ENCODE assay signal across 23 cellular contexts in the genomic region with DNA sequence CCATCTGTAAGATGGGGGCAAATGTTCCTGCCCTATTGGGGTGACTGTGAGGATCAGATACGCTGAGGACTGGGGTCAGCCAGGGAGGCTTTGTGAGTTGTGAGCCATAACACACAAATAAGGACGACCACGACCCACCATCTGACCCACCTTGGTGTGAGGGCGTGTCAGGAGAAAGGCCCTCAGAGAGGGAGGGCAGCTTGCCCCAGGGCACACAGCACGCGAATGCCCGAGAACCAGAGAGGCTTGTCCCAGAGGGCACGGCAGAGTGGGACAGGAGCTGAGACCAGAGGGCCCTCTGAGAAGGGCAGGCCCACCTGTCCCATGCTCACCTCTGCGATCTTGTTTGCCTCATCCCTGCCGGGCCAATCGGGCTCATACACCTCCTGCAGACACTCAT. TPM values are rescaled to one million over a fixed set of nuclear protein-coding genes. Genes with fewer than 3 reads are reported as not detected.
DNase-seq lines count a peak whose midpoint lies in the region; ATAC-seq, FAIRE-seq and TF ChIP-seq lines count a peak whose summit lies in the region.
"Had no signal": no experiment of that assay in that cellular context is flagged by ENCODE, and none has a peak within 500 bp of the region (broad histone marks: within the 10 kb centered on the region; RNA-seq: fewer than 3 reads in every experiment).

No MANE protein-coding gene starts in this region.

- FAIRE-seq in HepG2 (lab: Jason Lieb, UNC) = no peak
- FAIRE-seq: HTR-8/SVneo had no signal

- H3K27me3 ChIP-seq in HepG2 (ENCODE audit: control insufficient read depth in 1 of 2, insufficient read depth in 2 of 2, low read length in 2 of 2) = no peaks in the 10 kb centered on the region; a peak in 1 of 5 replicates
- H3K27me3 ChIP-seq in right lobe of liver = no peaks in the 10 kb centered on the region
- H3K27me3 ChIP-seq: BE2C, MG63 had no signal

- peaks cover 34 to 63% (median 48%) of the 10 kb centered on the region in 4 donors for H3K4me1 Mint-ChIP-seq in naive thymus-derived CD8-positive, alpha-beta T cell

- CTCF ChIA-PET in HepG2 (lab: Yijun Ruan, JAX; ENCODE audit: low intra/inter-chr PET ratio, low total read pairs) = no interaction called here

- POLR2A ChIA-PET in HepG2 (lab: Yijun Ruan, JAX) = no interaction called here
- POLR2A ChIA-PET in naive thymus-derived CD8-positive, alpha-beta T cell (lab: Charles Lee) = interaction anchor here (0.7 to 2.7 kb wide), 4 partner anchors 10 to 37 kb away, joined by 3 to 13 read pairs (median 5); a partner anchor contains a TSS

- H3K4me1 ChIP-seq in HepG2 (ENCODE audit: insufficient read depth, low read length) (peaks cover 27% of the 10 kb centered on the region), right lobe of liver (peaks cover 0 to 18% (median 2%) of the 10 kb centered on the region in 4 donors)

- H3K9me3 Mint-ChIP-seq in naive thymus-derived CD8-positive, alpha-beta T cell = no peaks in the 10 kb centered on the region
- H3K9me3 Mint-ChIP-seq: GM23338, IgD-negative memory B cell had no signal

- H3K4me3 ChIP-seq in HepG2 (replicated peaks in 1 of 3; ENCODE audit: insufficient read depth in 1 of 3, low read depth in 2 of 3, low read length in 3 of 3) (no peak overlapping the region), right lobe of liver (no peak overlapping the region), lower leg skin (ENCODE audit: low read depth, poor library complexity, severe bottlenecking) (no peak overlapping the region)
- H3K4me3 ChIP-seq: GM23338, MG63, PC-9 had no signal

- TF ChIP-seq CTCF in HepG2 (CRISPR knock-in tag; IDR thresholded peaks at IDR 0.05) (no peak), right lobe of liver (IDR thresholded peaks at IDR 0.05) (no peak), lower leg skin (IDR thresholded peaks at IDR 0.05) (no peak)

- no peak overlapping the region for H2AFZ ChIP-seq in HepG2 (ENCODE audit: low read length)
- H2AFZ ChIP-seq: GM23338, PC-9 had no signal

- no peak for TF ChIP-seq POLR2A in HepG2 (IDR thresholded peaks at IDR 0.05; ENCODE audit: insufficient read depth in 1 of 2, low read depth in 2 of 2, low read length in 2 of 2)
- no peak for TF ChIP-seq POLR2A in right lobe of liver (IDR thresholded peaks at IDR 0.05)
- TF ChIP-seq POLR2A in lower leg skin (IDR thresholded peaks at IDR 0.05) = no peak

- H3K36me3 ChIP-seq in HepG2 (replicated peaks in 1 of 2; ENCODE audit: control insufficient read depth in 1 of 2, insufficient read depth in 2 of 2, low read length in 2 of 2) (no peaks in the 10 kb centered on the region), right lobe of liver (no peaks in the 10 kb centered on the region)
- H3K36me3 ChIP-seq: BE2C, MG63 had no signal

- no peaks in the 10 kb centered on the region for H3K27me3 Mint-ChIP-seq in naive thymus-derived CD8-positive, alpha-beta T cell
- H3K27me3 Mint-ChIP-seq: IgD-negative memory B cell had no signal

- ATAC-seq in HepG2 (no peak), right lobe of liver (no peak), GM18909 (IDR thresholded peaks at IDR 0.05; ENCODE audit: poor library complexity, unreplicated experiment) (no peak), Right ventricle myocardium inferior (no peak)
- ATAC-seq in naive thymus-derived CD8-positive, alpha-beta T cell = no peak
- ATAC-seq: GM23338 had no signal

- 75% methylated on average over 11 of the region's 11 CpGs for WGBS in HepG2 (ENCODE audit: low lambda C conversion rate)
- WGBS in right lobe of liver (ENCODE audit: insufficient coverage, low coverage, low lambda C conversion rate, missing lambda C conversion rate) = no CpG with 5 or more reads among the region's 11 CpGs
- WGBS in lower leg skin, 2 donors = 87 to 88% methylated on average over 11 of the region's 11 CpGs

- no peak overlapping the region for H3K27ac ChIP-seq in HepG2 (ENCODE audit: extremely low read length, insufficient read depth, low read length)
- H3K27ac ChIP-seq in right lobe of liver = no peak overlapping the region
- peak overlapping the region; percentile 96 for H3K27ac ChIP-seq in angular gyrus (ENCODE audit: low read depth, low read length)
- H3K27ac ChIP-seq: HL-60, PC-9 had no signal

- peaks cover 0 to 72% (median 3%) of the 10 kb centered on the region in 3 donors for H3K36me3 Mint-ChIP-seq in naive thymus-derived CD8-positive, alpha-beta T cell

- TF ChIP-seq EP300 in HepG2 (IDR thresholded peaks at IDR 0.05; ENCODE audit: low read depth in 2 of 2, low read length in 2 of 2) = no peak
- no peak for TF ChIP-seq EP300 in HepG2 (CRISPR knock-in tag; IDR thresholded peaks at IDR 0.05; ENCODE audit: borderline replicate concordance)

- H3K79me2 ChIP-seq in HepG2 (ENCODE audit: insufficient read depth, low read length) = no peaks in the 10 kb centered on the region

- intact Hi-C loops in HepG2 (cut with micrococcal nuclease; ENCODE audit: unreplicated experiment) (no loop called here), right lobe of liver (cut with DNase I) (loop anchor here (10.0 kb wide), 1 partner anchor 105 kb away; no protein-coding TSS in a partner anchor), Right ventricle myocardium inferior (cut with DNase I) (no loop called here), lower leg skin (cut with DNase I; ENCODE audit: low total_unique reads) (no loop called here)

- no peaks in the 10 kb centered on the region for H4K20me1 ChIP-seq in HepG2 (ENCODE audit: insufficient read depth, low read length)

- in situ Hi-C loops in HepG2 (cut with HindIII; ENCODE audit: extremely low pct_ligation_motif_present, low pct_unique_long_range_greater_than_20kb) = no loop called here

- TF ChIP-seq RAD21 in HepG2 (CRISPR knock-in tag; IDR thresholded peaks at IDR 0.05) = no peak

- BruUV-seq in HepG2 (replicated peaks; lab: Mats Ljungman, UMichigan) = no TSS peak

- no peak overlapping the region for H3K9ac ChIP-seq in HepG2 (ENCODE audit: insufficient read depth, low read depth, low read length)

- H3K27ac Mint-ChIP-seq in naive thymus-derived CD8-positive, alpha-beta T cell = peak overlapping the region in 8 of 10 donors; percentile 34 to 83 (median 75)

- no peak overlapping the region for H3K4me2 ChIP-seq in HepG2 (ENCODE audit: low read depth, low read length)
- H3K4me2 ChIP-seq: GM23338, PC-9 had no signal

- H3K4me3 Mint-ChIP-seq in naive thymus-derived CD8-positive, alpha-beta T cell = no peak overlapping the region
- H3K4me3 Mint-ChIP-seq: GM23338 had no signal

- no peak for DNase-seq in HepG2 (ENCODE audit: low spot score)
- DNase-seq in right lobe of liver = no peak
- DNase-seq in naive thymus-derived CD8-positive, alpha-beta T cell = no peak
- DNase-seq in Right ventricle myocardium inferior (ENCODE audit: missing footprints) = no peak
- DNase-seq in retina = no peak
- DNase-seq in lower leg skin (ENCODE audit: low spot score in 2 of 2) = no peak
- DNase-seq: BE2C, DMS 273 treated with DMSO at 0.1 percent for 48 hours, DND-41, HCEC 1CT, Kasumi-1, MG63, NCI-H1048, NCI-H1436, NCI-H2029, NCI-H526, PC-9 had no signal

- H3K9me3 ChIP-seq in HepG2 (ENCODE audit: low read length) (no peaks in the 10 kb centered on the region), right lobe of liver (no peaks in the 10 kb centered on the region)
- H3K9me3 ChIP-seq: BE2C, MG63 had no signal

TF ChIP-seq in HepG2, 621 proteins besides CTCF, POLR2A, EP300 and RAD21:
- TF ChIP-seq SPEN (CRISPR knock-in tag; IDR thresholded peaks at IDR 0.05; ENCODE audit: low read depth) (no peak), ZNF768 (CRISPR knock-in tag; IDR thresholded peaks at IDR 0.05) (peak; percentile 91)

RNA-seq across cellular contexts. Expression of a gene that starts 36.7 kb away (rescaled TPM):
- 0.93 and 0.98 TPM in 2 replicates for total RNA-seq in HepG2 (2016; rRNA removed; fragmentation: Illumina TruSeq; extraction: Trizol)
- 0.61 and 1.1 TPM in 2 replicates for total RNA-seq in HepG2 (2016; cell fraction: cytosol; rRNA removed; fragmentation: Illumina TruSeq; extraction: Trizol; ENCODE audit: low read depth)
- 0.58 and 0.97 TPM in 2 replicates for total RNA-seq in HepG2 (2016; cell fraction: insoluble cytoplasmic fraction; rRNA removed; fragmentation: Illumina TruSeq; extraction: Trizol)
- total RNA-seq in HepG2 (2016; cell fraction: membrane; rRNA removed; fragmentation: Illumina TruSeq; extraction: Trizol) = 1.2 TPM in 2 replicates
- total RNA-seq in HepG2 (2016; cell fraction: nucleus; rRNA removed; fragmentation: Illumina TruSeq; extraction: Trizol) = 0.28 and 0.41 TPM in 2 replicates
- 0.51 and 1.2 TPM in 2 replicates for polyA plus RNA-seq in HepG2 (2011; rRNA removed)
- 0.42 and 1.3 TPM in 2 replicates for polyA plus RNA-seq in HepG2 (2011; cell fraction: cytosol; rRNA removed)
- polyA plus RNA-seq in HepG2 (2011; cell fraction: nucleus; rRNA removed) = 1.2 and 2.2 TPM in 2 replicates
- polyA plus RNA-seq in HepG2 (2012) = 1.3 and 1.6 TPM in 2 replicates
- 0.84 and 1.2 TPM in 2 replicates for polyA plus RNA-seq in HepG2 (2016; cell fraction: cytosol; fragmentation: Illumina TruSeq; extraction: Trizol; ENCODE audit: low read depth)
- polyA plus RNA-seq in HepG2 (2016; cell fraction: insoluble cytoplasmic fraction; fragmentation: Illumina TruSeq; extraction: Trizol; ENCODE audit: low read depth) = 1.0 and 1.9 TPM in 2 replicates
- polyA plus RNA-seq in HepG2 (2016; cell fraction: membrane; fragmentation: Illumina TruSeq; extraction: Trizol; ENCODE audit: low read depth) = 0.97 and 1.1 TPM in 2 replicates
- 0.85 and 0.91 TPM in 2 replicates for polyA plus RNA-seq in HepG2 (2016; cell fraction: nucleus; fragmentation: Illumina TruSeq; extraction: Trizol; ENCODE audit: insufficient read depth, low read depth)
- polyA minus RNA-seq in HepG2 (2011; rRNA and poly(A)+ RNA removed; ENCODE audit: low replicate concordance) = 0.84 and 28.9 TPM in 2 replicates
- 0.59 and 0.79 TPM in 2 replicates for polyA minus RNA-seq in HepG2 (2011; cell fraction: cytosol; rRNA and poly(A)+ RNA removed)
- 0.50 and 0.90 TPM in 2 replicates for polyA minus RNA-seq in HepG2 (2011; cell fraction: nucleus; rRNA and poly(A)+ RNA removed)
- total RNA-seq in right lobe of liver = 10 to 100 TPM; 20.4 to 30.8 (median 26.3) TPM
- 100 to 1,000 TPM; 130 to 132 TPM for total RNA-seq in naive thymus-derived CD8-positive, alpha-beta T cell
- polyA plus RNA-seq in naive thymus-derived CD8-positive, alpha-beta T cell = 100 to 1,000 TPM; 156 to 189 (median 167) TPM
- total RNA-seq in Right ventricle myocardium inferior = 17.9 TPM
- total RNA-seq in lower leg skin = 10 to 100 TPM in 2 of 4 donors, 1 to 10 TPM in 2; 8.4 to 18.2 (median 9.8) TPM

Comparison
In these comparisons a context has a peak if more than half of its experiments do, and no peak if none do; other contexts are left out.
1. intact Hi-C loops: an anchor here in right lobe of liver (10.0 kb wide); none called in HepG2, Right ventricle myocardium inferior and lower leg skin.